ENCODE assay signal across 8 cellular contexts in the genomic region with DNA sequence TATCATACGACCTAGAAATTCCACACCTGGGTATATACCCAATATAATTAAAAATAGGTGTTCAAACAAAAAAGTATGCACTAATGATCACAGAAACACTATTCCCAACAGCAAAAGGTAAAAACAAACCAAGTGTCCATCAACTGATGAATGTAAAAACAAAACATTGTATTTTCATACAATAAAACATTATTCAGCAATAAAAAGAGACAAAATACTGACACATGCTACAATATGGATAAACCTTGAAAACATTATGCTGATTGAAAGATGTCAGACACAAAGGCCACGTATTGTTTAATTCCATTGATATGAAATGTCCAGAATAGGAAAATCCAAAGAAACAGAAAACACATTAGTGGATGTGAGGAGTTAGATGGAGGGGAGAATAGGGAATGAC.
"Had no signal": no experiment of that assay in that cellular context is flagged by ENCODE, and none has a peak within 500 bp of the region (broad histone marks: within the 10 kb centered on the region; RNA-seq: fewer than 3 reads in every experiment).

No MANE protein-coding gene starts in this region.

- FAIRE-seq: G401.6, GM12878, GM12891, GM12892, GM18507, GM19239 had no signal

- H3K4me3 ChIP-seq: GM12878 had no signal

- DNase-seq: GDM1, GF-D8 had no signal

- ATAC-seq: GM12878 had no signal
